ENCODE assay signal across 8 cellular contexts in the genomic region with DNA sequence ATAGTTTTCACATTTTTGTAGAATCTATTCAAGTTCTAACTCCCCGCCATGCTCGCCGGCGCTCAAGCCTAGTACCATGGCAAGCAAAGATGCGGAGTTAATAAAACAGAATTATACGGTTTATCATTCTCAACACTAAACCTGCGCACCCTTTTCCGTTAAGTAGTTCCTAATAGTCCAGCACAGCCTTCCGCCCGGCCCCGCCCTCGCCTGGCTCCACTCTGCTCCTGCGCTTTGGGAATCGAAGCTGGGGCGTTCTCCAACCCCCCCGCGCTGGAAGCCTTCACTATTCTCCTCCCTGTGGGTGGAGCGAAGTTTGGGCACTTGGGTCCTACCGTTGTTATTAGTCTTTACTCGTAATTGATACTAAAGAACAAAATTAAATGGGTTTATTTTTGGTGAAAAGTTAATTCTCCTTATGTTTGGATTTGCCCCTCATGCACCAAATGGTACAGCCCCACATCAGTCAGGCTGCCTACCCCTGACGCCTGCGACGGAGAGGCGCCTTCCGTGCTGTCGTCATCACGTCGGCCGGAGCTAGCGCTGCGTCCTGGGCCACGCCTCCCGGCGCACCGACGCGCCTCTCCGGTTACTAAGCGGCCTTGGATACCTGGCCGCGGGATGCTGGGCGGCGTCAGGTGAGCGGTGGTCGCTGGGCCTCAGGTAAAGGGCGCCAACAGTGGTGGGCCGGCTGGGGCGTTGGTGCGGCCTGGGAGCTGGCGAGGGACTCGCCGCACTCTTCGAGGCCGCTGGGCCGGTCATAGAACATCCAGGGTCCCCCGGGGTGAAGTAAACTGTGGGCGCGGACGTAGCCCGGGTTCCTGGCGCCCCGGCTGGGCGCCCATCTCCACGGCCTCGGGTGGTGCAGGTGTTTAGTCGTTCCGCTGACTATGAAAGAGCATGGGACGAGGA. TPM values are rescaled to one million over a fixed set of nuclear protein-coding genes. Genes with fewer than 3 reads are reported as not detected.
A peak's percentile ranks its signal among the peaks of the same experiment; 100 is the strongest.
DNase-seq lines count a peak whose midpoint lies in the region; ATAC-seq and TF ChIP-seq lines count a peak whose summit lies in the region.

A gene with protein sequence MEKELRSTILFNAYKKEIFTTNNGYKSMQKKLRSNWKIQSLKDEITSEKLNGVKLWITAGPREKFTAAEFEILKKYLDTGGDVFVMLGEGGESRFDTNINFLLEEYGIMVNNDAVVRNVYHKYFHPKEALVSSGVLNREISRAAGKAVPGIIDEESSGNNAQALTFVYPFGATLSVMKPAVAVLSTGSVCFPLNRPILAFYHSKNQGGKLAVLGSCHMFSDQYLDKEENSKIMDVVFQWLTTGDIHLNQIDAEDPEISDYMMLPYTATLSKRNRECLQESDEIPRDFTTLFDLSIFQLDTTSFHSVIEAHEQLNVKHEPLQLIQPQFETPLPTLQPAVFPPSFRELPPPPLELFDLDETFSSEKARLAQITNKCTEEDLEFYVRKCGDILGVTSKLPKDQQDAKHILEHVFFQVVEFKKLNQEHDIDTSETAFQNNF (plus strand): TSS at position 546 of the 912 bp plus-strand sequence. CDS start 3,762 bp downstream, outside the sequence.

- H3K4me3 Mint-ChIP-seq in activated T-cell treated with anti-CD3 and anti-CD28 coated beads, Interleukin-2, amount 50 U/mL, for 72 hours, result peak within 1 kb of the TSS; percentile 88 to 99

- no peaks in the 10 kb centered on the region for H3K9me3 ChIP-seq in Peyer's patch
- no peaks in the 10 kb centered on the region for H3K9me3 ChIP-seq in esophagus muscularis mucosa

- intact Hi-C loops in esophagus muscularis mucosa (cut with DNase I), result no loop called here

- no peaks in the 10 kb centered on the region for H3K27me3 ChIP-seq in KMS-11 (ENCODE audit: insufficient read depth, low read depth)
- no peaks in the 10 kb centered on the region for H3K27me3 ChIP-seq in Peyer's patch
- H3K27me3 ChIP-seq in esophagus muscularis mucosa, result no peaks in the 10 kb centered on the region

- DNase-seq in DMS53 (lab: John Stamatoyannopoulos, UW), result peak; percentile 98
- peak; percentile 87 to 96 (median 94) for DNase-seq in Peyer's patch
- DNase-seq in activated T-cell treated with anti-CD3 and anti-CD28 coated beads, Interleukin-2, amount 50 U/mL, for 72 hours, result peak; percentile 89 to 92
- DNase-seq in esophagus muscularis mucosa (ENCODE audit: extremely low spot score), result peak; percentile 98
- peak; percentile 95 for DNase-seq in myocyte (ENCODE audit: low read depth)
- DNase-seq in stimulated activated CD8-positive, alpha-beta memory T cell treated with anti-CD3 and anti-CD28 coated beads, Interleukin-7, amount 100 ng/mL, for 48 hours (ENCODE audit: extremely low read depth in 1 of 2, low read depth in 1 of 2), result peak; percentile 77 to 81

- H3K4me1 ChIP-seq in KMS-11 (ENCODE audit: low read depth, poor library complexity, severe bottlenecking) (peaks cover 14% of the 10 kb centered on the region), Peyer's patch (peaks cover 0 to 13% (median 3%) of the 10 kb centered on the region in 4 donors), esophagus muscularis mucosa (peaks cover 14 to 25% (median 22%) of the 10 kb centered on the region in 4 donors)

- H3K27me3 Mint-ChIP-seq in activated T-cell treated with anti-CD3 and anti-CD28 coated beads, Interleukin-2, amount 50 U/mL, for 72 hours (ENCODE audit: low read depth), result no peaks in the 10 kb centered on the region

- peak within 1 kb of the TSS; percentile 77 for H2AFZ ChIP-seq in KMS-11 (ENCODE audit: low read depth)

- peaks cover 6% of the 10 kb centered on the region; the same call in 1 of the 2 replicates for H3K79me2 ChIP-seq in KMS-11 (ENCODE audit: insufficient read depth, low read depth)

- H3K9ac ChIP-seq in KMS-11, result peak within 1 kb of the TSS; percentile 54; the same call in 1 of the 2 replicates

- H3K27ac Mint-ChIP-seq in activated T-cell treated with anti-CD3 and anti-CD28 coated beads, Interleukin-2, amount 50 U/mL, for 72 hours, result peak within 1 kb of the TSS; percentile 90

- under 1% methylated on average over 54 of the region's 68 CpGs for WGBS in esophagus muscularis mucosa

- no peaks in the 10 kb centered on the region for H4K20me1 ChIP-seq in KMS-11 (ENCODE audit: insufficient read depth)

- H3K36me3 ChIP-seq in KMS-11 (ENCODE audit: insufficient read depth) (no peaks in the 10 kb centered on the region), Peyer's patch (peaks cover 0 to 12% (median 0%) of the 10 kb centered on the region in 3 donors), esophagus muscularis mucosa (peaks cover 10 to 16% (median 12%) of the 10 kb centered on the region in 4 donors)

- peaks cover 0 to 1% of the 10 kb centered on the region in 2 donors for H3K36me3 Mint-ChIP-seq in activated T-cell treated with anti-CD3 and anti-CD28 coated beads, Interleukin-2, amount 50 U/mL, for 72 hours (ENCODE audit: insufficient read depth in 2 of 2)

- peak within 1 kb of the TSS; percentile 81 for H3K4me2 ChIP-seq in KMS-11

- H3K27ac ChIP-seq in KMS-11 (peak within 1 kb of the TSS; percentile 48; the same call in 1 of the 2 replicates), Peyer's patch (peak within 1 kb of the TSS; percentile 72 to 82 (median 79)), esophagus muscularis mucosa (replicated peaks in 1 of 4) (peak within 1 kb of the TSS; percentile 78 to 88 (median 83))

- no peak for TF ChIP-seq EP300 in esophagus muscularis mucosa (IDR thresholded peaks at IDR 0.05)

- H3K4me3 ChIP-seq in KMS-11 (IDR thresholded peaks at IDR 0.05; ENCODE audit: insufficient read depth, low read depth, low read length), result peak within 1 kb of the TSS; percentile 57
- peak within 1 kb of the TSS; percentile 54 to 90 (median 79) for H3K4me3 ChIP-seq in Peyer's patch
- peak within 1 kb of the TSS; percentile 65 to 99 (median 76) for H3K4me3 ChIP-seq in esophagus muscularis mucosa

- TF ChIP-seq CTCF in KMS-11 (conservative IDR thresholded peaks at IDR 0.05; ENCODE audit: low read depth, low read length) (no peak), Peyer's patch (IDR thresholded peaks at IDR 0.05) (peak in 3 of 6 experiments; percentile 11 to 24 (median 14)), esophagus muscularis mucosa (IDR thresholded peaks at IDR 0.05) (no peak)

- TF ChIP-seq POLR2A in Peyer's patch (IDR thresholded peaks at IDR 0.05) (peak; percentile 40 to 44), esophagus muscularis mucosa (IDR thresholded peaks at IDR 0.05; ENCODE audit: low read depth) (no peak)

- peak; percentile 99 for ATAC-seq in GM21723 (IDR thresholded peaks at IDR 0.05; ENCODE audit: unreplicated experiment)
- ATAC-seq in activated T-cell treated with anti-CD3 and anti-CD28 coated beads, Interleukin-2, amount 50 U/mL, for 72 hours (replicated peaks in 1 of 2), result peak; percentile 99 to 100

- H3K4me1 Mint-ChIP-seq in activated T-cell treated with anti-CD3 and anti-CD28 coated beads, Interleukin-2, amount 50 U/mL, for 72 hours (ENCODE audit: low read depth), result peaks cover 25% of the 10 kb centered on the region

- no peaks in the 10 kb centered on the region for H3K9me3 Mint-ChIP-seq in activated T-cell treated with anti-CD3 and anti-CD28 coated beads, Interleukin-2, amount 50 U/mL, for 72 hours

RNA-seq across cellular contexts. Expression of the gene that starts here (rescaled TPM):
- 10 to 100 TPM; 15.7 to 30.8 (median 17.0) TPM for total RNA-seq in Peyer's patch
- total RNA-seq in activated T-cell treated with anti-CD3 and anti-CD28 coated beads, Interleukin-2, amount 50 U/mL, for 72 hours, result 10 to 100 TPM; 22.2 to 23.5 TPM
- total RNA-seq in esophagus muscularis mucosa, result 10 to 100 TPM; 17.4 to 20.9 (median 18.9) TPM
- 13.6 and 17.4 TPM in 2 replicates for total RNA-seq in myocyte
- 24.7 TPM for polyA plus RNA-seq in myocyte (2012)

Comparison
In these comparisons a context has a peak if more than half of its experiments do, and no peak if none do; other contexts are left out.
1. Peak in every context shown above with its lines: DNase-seq, ATAC-seq, H3K4me3 ChIP-seq and H3K27ac ChIP-seq.